Comparison of ENCODE assay signal across 3 cellular contexts in genomic region chr7:29391262-29391661, GRCh38.
TF ChIP-seq lines count a peak whose summit lies in the region.

No MANE protein-coding gene starts in this region.

TF ChIP-seq in HepG2, 621 proteins besides CTCF, POLR2A, EP300 and RAD21:
- TF ChIP-seq HNRNPK (IDR thresholded peaks at IDR 0.05; ENCODE audit: low read depth, low read length, poor library complexity, severe bottlenecking) (peak; percentile 98), PCBP2 (optimal IDR thresholded peaks at IDR 0.05; ENCODE audit: low read depth, low read length, poor library complexity, severe bottlenecking) (peak; percentile 72), MTF1 (CRISPR knock-in tag; IDR thresholded peaks at IDR 0.05) (no peak)

TF ChIP-seq in IMR-90, 13 proteins besides CTCF, POLR2A, EP300 and RAD21:
- TF ChIP-seq FOS (IDR thresholded peaks at IDR 0.05; ENCODE audit: low read depth, low read length) (no peak), NFE2L2 (IDR thresholded peaks at IDR 0.05; ENCODE audit: low read depth, low read length) (no peak), CEBPB (IDR thresholded peaks at IDR 0.05; ENCODE audit: low read depth, low read length) (no peak), BHLHE40 (IDR thresholded peaks at IDR 0.05; ENCODE audit: low read depth, low read length) (no peak), MAZ (IDR thresholded peaks at IDR 0.05; ENCODE audit: borderline replicate concordance, low read depth, low read length) (no peak), CHD1 (IDR thresholded peaks at IDR 0.05; ENCODE audit: low read depth, low read length) (no peak), RFX5 (IDR thresholded peaks at IDR 0.05; ENCODE audit: low read depth, low read length) (no peak), SMC3 (IDR thresholded peaks at IDR 0.05; ENCODE audit: low read depth, low read length) (no peak)
- TF ChIP-seq, protein P1, sequence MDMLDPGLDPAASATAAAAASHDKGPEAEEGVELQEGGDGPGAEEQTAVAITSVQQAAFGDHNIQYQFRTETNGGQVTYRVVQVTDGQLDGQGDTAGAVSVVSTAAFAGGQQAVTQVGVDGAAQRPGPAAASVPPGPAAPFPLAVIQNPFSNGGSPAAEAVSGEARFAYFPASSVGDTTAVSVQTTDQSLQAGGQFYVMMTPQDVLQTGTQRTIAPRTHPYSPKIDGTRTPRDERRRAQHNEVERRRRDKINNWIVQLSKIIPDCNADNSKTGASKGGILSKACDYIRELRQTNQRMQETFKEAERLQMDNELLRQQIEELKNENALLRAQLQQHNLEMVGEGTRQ (IDR thresholded peaks at IDR 0.05; ENCODE audit: low read depth, low read length), result no peak

TF ChIP-seq in K562, 482 proteins besides CTCF, POLR2A, EP300 and RAD21:
- TF ChIP-seq CREBBP (IDR thresholded peaks at IDR 0.05; ENCODE audit: low read depth, low read length) (no peak), PCBP2 (IDR thresholded peaks at IDR 0.05; ENCODE audit: low read depth, low read length, poor library complexity, severe bottlenecking) (peak; percentile 92), SOX6 (IDR thresholded peaks at IDR 0.05) (no peak), PCBP1 (IDR thresholded peaks at IDR 0.05; ENCODE audit: low read depth, low read length, poor library complexity, severe bottlenecking) (peak; percentile 79), NR0B1 (IDR thresholded peaks at IDR 0.05; ENCODE audit: partially characterized antibody) (no peak), ZC3H8 (IDR thresholded peaks at IDR 0.05) (no peak)
- TF ChIP-seq, protein P2, sequence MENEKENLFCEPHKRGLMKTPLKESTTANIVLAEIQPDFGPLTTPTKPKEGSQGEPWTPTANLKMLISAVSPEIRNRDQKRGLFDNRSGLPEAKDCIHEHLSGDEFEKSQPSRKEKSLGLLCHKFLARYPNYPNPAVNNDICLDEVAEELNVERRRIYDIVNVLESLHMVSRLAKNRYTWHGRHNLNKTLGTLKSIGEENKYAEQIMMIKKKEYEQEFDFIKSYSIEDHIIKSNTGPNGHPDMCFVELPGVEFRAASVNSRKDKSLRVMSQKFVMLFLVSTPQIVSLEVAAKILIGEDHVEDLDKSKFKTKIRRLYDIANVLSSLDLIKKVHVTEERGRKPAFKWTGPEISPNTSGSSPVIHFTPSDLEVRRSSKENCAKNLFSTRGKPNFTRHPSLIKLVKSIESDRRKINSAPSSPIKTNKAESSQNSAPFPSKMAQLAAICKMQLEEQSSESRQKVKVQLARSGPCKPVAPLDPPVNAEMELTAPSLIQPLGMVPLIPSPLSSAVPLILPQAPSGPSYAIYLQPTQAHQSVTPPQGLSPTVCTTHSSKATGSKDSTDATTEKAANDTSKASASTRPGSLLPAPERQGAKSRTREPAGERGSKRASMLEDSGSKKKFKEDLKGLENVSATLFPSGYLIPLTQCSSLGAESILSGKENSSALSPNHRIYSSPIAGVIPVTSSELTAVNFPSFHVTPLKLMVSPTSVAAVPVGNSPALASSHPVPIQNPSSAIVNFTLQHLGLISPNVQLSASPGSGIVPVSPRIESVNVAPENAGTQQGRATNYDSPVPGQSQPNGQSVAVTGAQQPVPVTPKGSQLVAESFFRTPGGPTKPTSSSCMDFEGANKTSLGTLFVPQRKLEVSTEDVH (IDR thresholded peaks at IDR 0.05; ENCODE audit: low read depth, partially characterized antibody), result no peak
- TF ChIP-seq, protein P3, sequence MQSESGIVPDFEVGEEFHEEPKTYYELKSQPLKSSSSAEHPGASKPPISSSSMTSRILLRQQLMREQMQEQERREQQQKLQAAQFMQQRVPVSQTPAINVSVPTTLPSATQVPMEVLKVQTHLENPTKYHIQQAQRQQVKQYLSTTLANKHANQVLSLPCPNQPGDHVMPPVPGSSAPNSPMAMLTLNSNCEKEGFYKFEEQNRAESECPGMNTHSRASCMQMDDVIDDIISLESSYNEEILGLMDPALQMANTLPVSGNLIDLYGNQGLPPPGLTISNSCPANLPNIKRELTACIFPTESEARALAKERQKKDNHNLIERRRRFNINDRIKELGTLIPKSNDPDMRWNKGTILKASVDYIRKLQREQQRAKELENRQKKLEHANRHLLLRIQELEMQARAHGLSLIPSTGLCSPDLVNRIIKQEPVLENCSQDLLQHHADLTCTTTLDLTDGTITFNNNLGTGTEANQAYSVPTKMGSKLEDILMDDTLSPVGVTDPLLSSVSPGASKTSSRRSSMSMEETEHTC (IDR thresholded peaks at IDR 0.05), result no peak
